8 cellular contexts compared by ENCODE assay signal in genomic region chr17:2122641-2123302, GRCh38.
DNase-seq lines count a peak whose midpoint lies in the region; TF ChIP-seq lines count a peak whose summit lies in the region.

No MANE protein-coding gene starts in this region.

- H3K4me3 ChIP-seq in AG10803 (ENCODE audit: low read length) (no peak overlapping the region), ascending aorta (peak overlapping the region in 1 of 2 donors; percentile 13)

- peaks cover 0 to 2% of the 10 kb centered on the region in 2 donors for H3K36me3 ChIP-seq in ascending aorta

- in situ Hi-C loops in KBM-7 (cut with MboI; ENCODE audit: low pct_unique_long_range_greater_than_20kb, low sequenced_read_pairs) = no loop called here

- peak overlapping the region; percentile 31 to 54 for H3K27ac ChIP-seq in ascending aorta

- H3K27me3 ChIP-seq in ascending aorta = no peaks in the 10 kb centered on the region

- H3K9me3 ChIP-seq in ascending aorta = no peaks in the 10 kb centered on the region

- peak; percentile 76 for DNase-seq in AG10803 (ENCODE audit: low read depth)
- peak; percentile 72 for DNase-seq in KBM-7
- DNase-seq in ascending aorta (ENCODE audit: low spot score in 2 of 2) = peak; percentile 17 to 81
- DNase-seq in hypothalamus (lab: John Stamatoyannopoulos, UW) = peak in 26 of 51 donors; percentile 6 to 48 (median 24)
- DNase-seq in smooth muscle cell of the brain vasculature (ENCODE audit: low read depth, low spot score) = peak; percentile 83
- no peak for DNase-seq in activated CD4-positive, CD25-positive, alpha-beta regulatory T cell (lab: John Stamatoyannopoulos, UW)
- DNase-seq in GM03348 (ENCODE audit: low spot score) = no peak
- DNase-seq in effector CD8-positive, alpha-beta T cell (lab: John Stamatoyannopoulos, UW) = no peak

- TF ChIP-seq CTCF in AG10803 (conservative IDR thresholded peaks at IDR 0.05; ENCODE audit: low read length) = peak; percentile 16; the same call in 1 of the 2 replicates
- TF ChIP-seq CTCF in ascending aorta (IDR thresholded peaks at IDR 0.05) = peak in 1 of 3 experiments; percentile 2

- H3K4me1 ChIP-seq in ascending aorta = peaks cover 8 to 19% of the 10 kb centered on the region in 2 donors

- intact Hi-C loops in ascending aorta (cut with DNase I) = no loop called here

Comparison
In these comparisons a context has a peak if more than half of its experiments do, and no peak if none do; other contexts are left out.
1. DNase-seq: peak in AG10803 (single experiment), KBM-7 (single experiment), ascending aorta (2 of 2), hypothalamus (26 of 51) and smooth muscle cell of the brain vasculature (single experiment); none in activated CD4-positive, CD25-positive, alpha-beta regulatory T cell (0 of 4), GM03348 (single experiment) and effector CD8-positive, alpha-beta T cell (single experiment).